In genomic region chr11:67406420-67406968, GRCh38 we compare ENCODE assay signal across 13 cellular contexts. TPM values are rescaled to one million over a fixed set of nuclear protein-coding genes. Genes with fewer than 3 reads are reported as not detected.
DNase-seq lines count a peak whose midpoint lies in the region; ATAC-seq and TF ChIP-seq lines count a peak whose summit lies in the region.
"Had no signal": no experiment of that assay in that cellular context is flagged by ENCODE, and none has a peak within 500 bp of the region (broad histone marks: within the 10 kb centered on the region; RNA-seq: fewer than 3 reads in every experiment).

No MANE protein-coding gene starts in this region.

- no peaks in the 10 kb centered on the region for H3K27me3 ChIP-seq in upper lobe of right lung
- no peaks in the 10 kb centered on the region for H3K27me3 ChIP-seq in vagina

- no peak for TF ChIP-seq POLR2A in vagina (IDR thresholded peaks at IDR 0.05)

- POLR2A ChIA-PET in activated B cell treated with CpG ODN at 0.5 μM for 24 hours (lab: Charles Lee) = interaction anchor here (0.6 to 3.5 kb wide), 13 partner anchors 13 to 265 kb away, joined by 3 to 113 read pairs (median 5); partner anchors contain the start of genes PTPRCAP, RPS6KB2 and TMEM134

- DNase-seq in activated naive CD4-positive, alpha-beta T cell treated with anti-CD3 and anti-CD28 coated beads, Interleukin-2, amount 10 ng/mL, durations not matched to agents 7 days and 5 days = no peak
- DNase-seq in activated naive CD4-positive, alpha-beta T cell treated with Interleukin-2 at 50 U/mL for 16 hours = no peak
- DNase-seq in activated B cell treated with CpG ODN at 0.5 μM for 24 hours (no peak), immature natural killer cell (no peak), upper lobe of right lung (no peak), NCI-H1105 (lab: John Stamatoyannopoulos, UW) (no peak), vagina (ENCODE audit: extremely low spot score in 2 of 2) (no peak)
- DNase-seq: brain microvascular endothelial cell; DMS153; foreskin fibroblast; HFFc6; NK-92 treated with Interleukin-12 subunit alpha and Interleukin-12 subunit beta, amount 100 ng/mL, for 24 hours had no signal

- H3K9me3 ChIP-seq in upper lobe of right lung (no peaks in the 10 kb centered on the region), vagina (no peaks in the 10 kb centered on the region)

- H3K4me1 ChIP-seq in upper lobe of right lung (peaks cover 25% of the 10 kb centered on the region), vagina (peaks cover 11% of the 10 kb centered on the region)

- CTCF ChIA-PET in activated naive CD4-positive, alpha-beta T cell treated with anti-CD3 and anti-CD28 coated beads, Interleukin-2, amount 10 ng/mL, durations not matched to agents 7 days and 5 days (lab: Charles Lee) = interaction anchor here (1.0 to 1.3 kb wide), 3 partner anchors 15 to 99 kb away, joined by 3 to 11 read pairs (median 3); partner anchors contain the start of genes PITPNM1, PTPRCAP and RAD9A
- CTCF ChIA-PET in activated B cell treated with CpG ODN at 0.5 μM for 24 hours (lab: Charles Lee) = interaction anchor here (1.1 kb wide), 1 partner anchor 12 kb away, joined by 3 read pairs; no protein-coding TSS in a partner anchor

- peak overlapping the region; percentile 96 for H3K4me3 Mint-ChIP-seq in activated naive CD4-positive, alpha-beta T cell treated with anti-CD3 and anti-CD28 coated beads, Interleukin-2, amount 10 ng/mL, durations not matched to agents 7 days and 5 days
- H3K4me3 Mint-ChIP-seq in activated B cell treated with CpG ODN at 0.5 μM for 24 hours = peak overlapping the region; percentile 60
- peak overlapping the region; percentile 95 to 99 (median 98) for H3K4me3 Mint-ChIP-seq in immature natural killer cell
- H3K4me3 Mint-ChIP-seq: HFFc6 had no signal

- TF ChIP-seq CTCF in activated B cell treated with CpG ODN at 0.5 μM for 24 hours (IDR thresholded peaks at IDR 0.05) (no peak), upper lobe of right lung (IDR thresholded peaks at IDR 0.05) (no peak), vagina (IDR thresholded peaks at IDR 0.05) (no peak)

- H3K36me3 ChIP-seq in upper lobe of right lung (no peaks in the 10 kb centered on the region), vagina (no peaks in the 10 kb centered on the region)
- H3K36me3 ChIP-seq: brain microvascular endothelial cell had no signal

- H3K4me1 Mint-ChIP-seq in activated naive CD4-positive, alpha-beta T cell treated with anti-CD3 and anti-CD28 coated beads, Interleukin-2, amount 10 ng/mL, durations not matched to agents 7 days and 5 days = peaks cover 81% of the 10 kb centered on the region
- peaks cover 88% of the 10 kb centered on the region for H3K4me1 Mint-ChIP-seq in activated B cell treated with CpG ODN at 0.5 μM for 24 hours
- H3K4me1 Mint-ChIP-seq in immature natural killer cell = peaks cover 65 to 83% of the 10 kb centered on the region in 2 donors

- H3K36me3 Mint-ChIP-seq in activated naive CD4-positive, alpha-beta T cell treated with anti-CD3 and anti-CD28 coated beads, Interleukin-2, amount 10 ng/mL, durations not matched to agents 7 days and 5 days = peaks cover 61% of the 10 kb centered on the region
- H3K36me3 Mint-ChIP-seq in activated B cell treated with CpG ODN at 0.5 μM for 24 hours (ENCODE audit: low read depth) = peaks cover 36% of the 10 kb centered on the region
- peaks cover 4 to 17% (median 5%) of the 10 kb centered on the region in 3 donors for H3K36me3 Mint-ChIP-seq in immature natural killer cell

- H3K27ac Mint-ChIP-seq in activated naive CD4-positive, alpha-beta T cell treated with anti-CD3 and anti-CD28 coated beads, Interleukin-2, amount 10 ng/mL, durations not matched to agents 7 days and 5 days = peak overlapping the region; percentile 94
- peak overlapping the region; percentile 88 for H3K27ac Mint-ChIP-seq in activated B cell treated with CpG ODN at 0.5 μM for 24 hours
- peak overlapping the region; percentile 92 to 98 (median 96) for H3K27ac Mint-ChIP-seq in immature natural killer cell
- H3K27ac Mint-ChIP-seq: HFFc6 had no signal

- H3K4me3 ChIP-seq in upper lobe of right lung (no peak overlapping the region), vagina (no peak overlapping the region)

- no peaks in the 10 kb centered on the region for H3K9me3 Mint-ChIP-seq in activated naive CD4-positive, alpha-beta T cell treated with anti-CD3 and anti-CD28 coated beads, Interleukin-2, amount 10 ng/mL, durations not matched to agents 7 days and 5 days
- H3K9me3 Mint-ChIP-seq in activated B cell treated with CpG ODN at 0.5 μM for 24 hours (no peaks in the 10 kb centered on the region), immature natural killer cell (no peaks in the 10 kb centered on the region)
- H3K9me3 Mint-ChIP-seq: HFFc6 had no signal

- ATAC-seq in activated B cell treated with CpG ODN at 0.5 μM for 24 hours (ENCODE audit: low read depth) (no peak), upper lobe of right lung (no peak), HG03571 (IDR thresholded peaks at IDR 0.05; ENCODE audit: unreplicated experiment) (no peak)

- H3K27ac ChIP-seq in upper lobe of right lung = peak overlapping the region; percentile 36
- H3K27ac ChIP-seq in vagina = no peak overlapping the region
- H3K27ac ChIP-seq: brain microvascular endothelial cell had no signal

- H3K27me3 Mint-ChIP-seq in activated naive CD4-positive, alpha-beta T cell treated with anti-CD3 and anti-CD28 coated beads, Interleukin-2, amount 10 ng/mL, durations not matched to agents 7 days and 5 days = no peaks in the 10 kb centered on the region
- no peaks in the 10 kb centered on the region for H3K27me3 Mint-ChIP-seq in activated B cell treated with CpG ODN at 0.5 μM for 24 hours
- H3K27me3 Mint-ChIP-seq in immature natural killer cell (ENCODE audit: low read depth in 3 of 3) = peaks cover 2 to 14% (median 9%) of the 10 kb centered on the region in 3 donors

- intact Hi-C loops in activated B cell treated with CpG ODN at 0.5 μM for 24 hours (cut with micrococcal nuclease) (no loop called here), upper lobe of right lung (cut with DNase I) (loop anchor here (10.0 kb wide), 1 partner anchor 98 kb away; the partner anchor contains the start of genes CDK2AP2 and PITPNM1), vagina (cut with DNase I) (loop anchor here (10.0 kb wide), 2 partner anchors 58 to 208 kb away; partner anchors contain the start of gene TMEM134)

RNA-seq across cellular contexts. Expression of gene TBC1D10C, which starts 2.6 kb away (rescaled TPM):
- 158 and 163 TPM in 2 replicates for total RNA-seq in activated B cell treated with CpG ODN at 0.5 μM for 24 hours
- polyA plus RNA-seq in immature natural killer cell = 100 to 1,000 TPM; 396 to 531 (median 451) TPM
- total RNA-seq in upper lobe of right lung = 26.8 TPM
- 6.6 TPM for total RNA-seq in vagina
- total RNA-seq: HFFc6 had no signal

RNA-seq across cellular contexts. Expression of gene PPP1CA, which starts 4.8 kb away (rescaled TPM):
- total RNA-seq in activated B cell treated with CpG ODN at 0.5 μM for 24 hours (349 and 354 TPM in 2 replicates), upper lobe of right lung (134 TPM), vagina (102 TPM)
- polyA plus RNA-seq in immature natural killer cell = 1,000 to 10,000 TPM in 1 of 3 donors, 100 to 1,000 TPM in 2; 830 to 1,276 (median 950) TPM

RNA-seq across cellular contexts. Expression of gene CARNS1, which starts 9.0 kb away (rescaled TPM):
- total RNA-seq in activated B cell treated with CpG ODN at 0.5 μM for 24 hours (5.7 and 6.3 TPM in 2 replicates), upper lobe of right lung (2.7 TPM), vagina (1.7 TPM)
- polyA plus RNA-seq in immature natural killer cell = 1 to 10 TPM; 1.9 to 3.4 (median 2.7) TPM

RNA-seq across cellular contexts. Expression of gene RAD9A, which starts 14.7 kb away (rescaled TPM):
- total RNA-seq in activated B cell treated with CpG ODN at 0.5 μM for 24 hours (30.4 and 35.2 TPM in 2 replicates), upper lobe of right lung (20.7 TPM), vagina (20.6 TPM)
- 10 to 100 TPM; 10.2 to 12.8 (median 11.6) TPM for polyA plus RNA-seq in immature natural killer cell

RNA-seq across cellular contexts. Expression of gene RPS6KB2, which starts 21.8 kb away (rescaled TPM):
- total RNA-seq in activated B cell treated with CpG ODN at 0.5 μM for 24 hours (66.9 and 74.5 TPM in 2 replicates), upper lobe of right lung (40.0 TPM), vagina (50.6 TPM)
- polyA plus RNA-seq in immature natural killer cell = 10 to 100 TPM; 71.5 to 96.5 (median 74.9) TPM
